In the genomic region with DNA sequence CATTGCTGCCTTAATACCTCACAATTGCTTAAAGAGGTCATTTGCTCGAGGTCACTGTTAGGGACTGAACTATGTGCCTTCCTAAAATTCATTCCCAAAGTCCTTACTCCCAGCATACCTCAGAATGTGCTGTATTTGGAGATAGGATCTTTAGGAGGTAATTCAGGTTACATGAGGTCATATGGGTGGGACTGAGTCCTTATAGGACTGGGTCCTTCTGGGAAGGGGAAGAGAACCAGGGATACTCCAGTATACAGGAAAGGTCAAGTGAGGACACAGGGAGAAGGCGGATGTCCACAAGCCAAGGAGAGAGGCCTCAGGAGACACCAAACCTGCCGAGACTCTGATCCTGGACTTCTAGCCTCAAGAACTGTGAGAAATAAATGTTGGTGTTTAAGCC, we compare ENCODE assay signal across 30 cellular contexts.
DNase-seq lines count a peak whose midpoint lies in the region; ATAC-seq, FAIRE-seq and TF ChIP-seq lines count a peak whose summit lies in the region.
"Had no signal": no experiment of that assay in that cellular context is flagged by ENCODE, and none has a peak within 500 bp of the region (broad histone marks: within the 10 kb centered on the region; RNA-seq: fewer than 3 reads in every experiment).

No MANE protein-coding gene starts in this region.

- H3K27me3 ChIP-seq in heart left ventricle (no peaks in the 10 kb centered on the region), ascending aorta (no peaks in the 10 kb centered on the region), tibial artery (no peaks in the 10 kb centered on the region), pancreas (no peaks in the 10 kb centered on the region)
- H3K27me3 ChIP-seq: esophagus squamous epithelium had no signal

- ATAC-seq in heart left ventricle = peak in 3 of 4 donors; percentile 30 to 43 (median 34)
- no peak for ATAC-seq in Right ventricle myocardium superior (ENCODE audit: poor library complexity)
- no peak for ATAC-seq in pancreas
- no peak for ATAC-seq in stimulated activated effector memory CD8-positive, alpha-beta T cell treated with anti-CD3 and anti-CD28 coated beads, Interleukin-12 subunit alpha, Interleukin-12 subunit beta, amount 100 ng/mL, for 72 hours
- ATAC-seq: activated T-helper 17 cell treated with anti-CD3 and anti-CD28 coated beads, Interleukin-2, amount 50 U/mL, for 72 hours; HepG2; stimulated activated naive B cell treated with anti-CD40 and anti-IgM and Interleukin-4, amounts not matched to agents 10 μg/mL and 1 μg/mL and 100 μg/mL, for 72 hours had no signal

- H3K9me3 ChIP-seq in heart left ventricle = peaks cover 0 to 8% (median 0%) of the 10 kb centered on the region in 12 donors
- no peaks in the 10 kb centered on the region for H3K9me3 ChIP-seq in ascending aorta
- peaks cover 19% of the 10 kb centered on the region for H3K9me3 ChIP-seq in mesodermal cell (ENCODE audit: control insufficient read depth, low read length)
- H3K9me3 ChIP-seq in tibial artery = no peaks in the 10 kb centered on the region
- H3K9me3 ChIP-seq in pancreas = no peaks in the 10 kb centered on the region

- H3K4me1 ChIP-seq in heart left ventricle (peaks cover 0 to 62% (median 38%) of the 10 kb centered on the region in 12 donors), ascending aorta (peaks cover 6 to 21% of the 10 kb centered on the region in 2 donors), mesodermal cell (ENCODE audit: control insufficient read depth, insufficient read depth, low read length, poor library complexity, severe bottlenecking) (peaks cover 25% of the 10 kb centered on the region), tibial artery (peaks cover 0 to 88% (median 51%) of the 10 kb centered on the region in 4 donors), pancreas (peaks cover 0 to 4% (median 0%) of the 10 kb centered on the region in 3 donors)

- DNase-seq in heart left ventricle (no peak), Right ventricle myocardium superior (no peak), ascending aorta (ENCODE audit: low spot score in 2 of 2) (no peak), tibial artery (no peak), pancreas (no peak), GM13977 (ENCODE audit: low spot score) (no peak)
- no peak for DNase-seq in stimulated activated effector memory CD8-positive, alpha-beta T cell treated with anti-CD3 and anti-CD28 coated beads, Interleukin-12 subunit alpha, Interleukin-12 subunit beta, amount 100 ng/mL, for 72 hours (ENCODE audit: low spot score in 2 of 2)
- DNase-seq: activated CD4-positive, alpha-beta T cell treated with anti-CD3 and anti-CD28 coated beads for 4 hours; effector CD8-positive, alpha-beta T cell; esophagus squamous epithelium; glutamatergic neuron; NCI-H1105 treated with DMSO at 0.1 percent for 48 hours; NCI-H2029 treated with DMSO at 0.1 percent for 48 hours; NCI-H345; NCI-H82; OCI-M1; posterior cingulate gyrus; stimulated activated CD4-positive, alpha-beta T cell treated with anti-CD3 and anti-CD28 coated beads, Interleukin-2, amount 100 ng/mL, for 24 hours; stimulated activated naive B cell treated with anti-CD40 and anti-IgM and Interleukin-4, amounts not matched to agents 10 μg/mL and 1 μg/mL and 100 μg/mL, for 72 hours had no signal

- peaks cover 2% of the 10 kb centered on the region for H3K9me3 Mint-ChIP-seq in stimulated activated effector memory CD8-positive, alpha-beta T cell treated with anti-CD3 and anti-CD28 coated beads, Interleukin-12 subunit alpha, Interleukin-12 subunit beta, amount 100 ng/mL, for 72 hours
- H3K9me3 Mint-ChIP-seq: activated T-helper 17 cell treated with anti-CD3 and anti-CD28 coated beads, Interleukin-2, amount 50 U/mL, for 72 hours; memory B cell had no signal

- H3K36me3 ChIP-seq in heart left ventricle (no peaks in the 10 kb centered on the region), ascending aorta (no peaks in the 10 kb centered on the region), mesodermal cell (ENCODE audit: control insufficient read depth, insufficient read depth, low read length) (peaks cover 25% of the 10 kb centered on the region), tibial artery (no peaks in the 10 kb centered on the region), pancreas (no peaks in the 10 kb centered on the region)
- H3K36me3 ChIP-seq: esophagus squamous epithelium had no signal

- intact Hi-C loops in heart left ventricle (cut with DNase I) = no loop called here
- intact Hi-C loops in Right ventricle myocardium superior (cut with DNase I) = no loop called here
- intact Hi-C loops in ascending aorta (cut with DNase I) = no loop called here
- intact Hi-C loops in tibial artery (cut with DNase I; ENCODE audit: low total_unique reads) = no loop called here
- intact Hi-C loops in pancreas (cut with DNase I) = no loop called here

- no peak overlapping the region for H3K4me3 Mint-ChIP-seq in stimulated activated effector memory CD8-positive, alpha-beta T cell treated with anti-CD3 and anti-CD28 coated beads, Interleukin-12 subunit alpha, Interleukin-12 subunit beta, amount 100 ng/mL, for 72 hours
- H3K4me3 Mint-ChIP-seq: activated naive CD8-positive, alpha-beta T cell; activated T-helper 17 cell treated with anti-CD3 and anti-CD28 coated beads, Interleukin-2, amount 50 U/mL, for 72 hours; B cell; memory B cell; nephron; stimulated activated naive B cell treated with anti-CD40 and anti-IgM and Interleukin-4, amounts not matched to agents 10 μg/mL and 1 μg/mL and 100 μg/mL, for 72 hours had no signal

- TF ChIP-seq CTCF in heart left ventricle (IDR thresholded peaks at IDR 0.05) = no peak
- no peak for TF ChIP-seq CTCF in ascending aorta (IDR thresholded peaks at IDR 0.05)
- TF ChIP-seq CTCF in tibial artery (IDR thresholded peaks at IDR 0.05) = no peak
- no peak for TF ChIP-seq CTCF in pancreas (IDR thresholded peaks at IDR 0.05)
- TF ChIP-seq CTCF in GM13977 (IDR thresholded peaks at IDR 0.05; ENCODE audit: extremely low read depth, insufficient read depth, missing control alignments) = no peak

- H3K4me3 ChIP-seq in heart left ventricle (no peak overlapping the region), ascending aorta (no peak overlapping the region), mesodermal cell (ENCODE audit: extremely low read depth, insufficient read depth, low read length, poor library complexity, severe bottlenecking) (no peak overlapping the region), tibial artery (no peak overlapping the region), pancreas (no peak overlapping the region)
- H3K4me3 ChIP-seq: esophagus squamous epithelium, skin epidermis had no signal

- H3K36me3 Mint-ChIP-seq in stimulated activated effector memory CD8-positive, alpha-beta T cell treated with anti-CD3 and anti-CD28 coated beads, Interleukin-12 subunit alpha, Interleukin-12 subunit beta, amount 100 ng/mL, for 72 hours = no peaks in the 10 kb centered on the region

- H3K27ac Mint-ChIP-seq in stimulated activated effector memory CD8-positive, alpha-beta T cell treated with anti-CD3 and anti-CD28 coated beads, Interleukin-12 subunit alpha, Interleukin-12 subunit beta, amount 100 ng/mL, for 72 hours = no peak overlapping the region
- H3K27ac Mint-ChIP-seq: activated naive CD8-positive, alpha-beta T cell; activated T-helper 17 cell treated with anti-CD3 and anti-CD28 coated beads, Interleukin-2, amount 50 U/mL, for 72 hours; B cell; memory B cell; nephron; stimulated activated naive B cell treated with anti-CD40 and anti-IgM and Interleukin-4, amounts not matched to agents 10 μg/mL and 1 μg/mL and 100 μg/mL, for 72 hours had no signal

- WGBS in heart left ventricle, 4 donors = 59 to 76% (median 65%) methylated on average over 3 of the region's 3 CpGs
- WGBS in mesodermal cell (ENCODE audit: insufficient coverage in 2 of 2), 2 experiments = 80 to 94% methylated on average over 2 of the region's 3 CpGs
- 86 to 88% methylated on average over 3 of the region's 3 CpGs for WGBS in pancreas, 2 donors

- no peak for FAIRE-seq in pancreas (lab: Jason Lieb, UNC)
- FAIRE-seq: GM12892, GM19239, HepG2 had no signal

- TF ChIP-seq POLR2A in heart left ventricle (IDR thresholded peaks at IDR 0.05) = no peak

- H3K27ac ChIP-seq in heart left ventricle (peak overlapping the region in 9 of 12 donors; percentile 13 to 54 (median 30)), ascending aorta (peak overlapping the region; percentile 59 to 61), mesodermal cell (ENCODE audit: low read depth, low read length, severe bottlenecking) (peak overlapping the region; percentile 74), tibial artery (peak overlapping the region; percentile 70 to 81), pancreas (no peak overlapping the region)
- H3K27ac ChIP-seq: 22Rv1, skin epidermis had no signal

- peaks cover 5% of the 10 kb centered on the region for H3K4me1 Mint-ChIP-seq in stimulated activated effector memory CD8-positive, alpha-beta T cell treated with anti-CD3 and anti-CD28 coated beads, Interleukin-12 subunit alpha, Interleukin-12 subunit beta, amount 100 ng/mL, for 72 hours
- H3K4me1 Mint-ChIP-seq: activated T-helper 17 cell treated with anti-CD3 and anti-CD28 coated beads, Interleukin-2, amount 50 U/mL, for 72 hours had no signal

- in situ Hi-C loops in GM13977 (cut with MboI; ENCODE audit: low pct_unique_long_range_greater_than_20kb, low sequenced_read_pairs, unreplicated experiment) = no loop called here

Comparison
In these comparisons a context has a peak if more than half of its experiments do, and no peak if none do; other contexts are left out.
1. ATAC-seq: peak in heart left ventricle (3 of 4); none in Right ventricle myocardium superior (single experiment), pancreas (0 of 4) and stimulated activated effector memory CD8-positive, alpha-beta T cell treated with anti-CD3 and anti-CD28 coated beads, Interleukin-12 subunit alpha, Interleukin-12 subunit beta, amount 100 ng/mL, for 72 hours (single experiment).
2. H3K27ac ChIP-seq: peak in heart left ventricle (9 of 12), ascending aorta (2 of 2), mesodermal cell (single experiment) and tibial artery (2 of 2); none in pancreas (0 of 4).